27 cellular contexts compared by ENCODE assay signal in genomic region chr11:91230647-91231046, GRCh38.
DNase-seq lines count a peak whose midpoint lies in the region; ATAC-seq and TF ChIP-seq lines count a peak whose summit lies in the region.
"Had no signal": no experiment of that assay in that cellular context is flagged by ENCODE, and none has a peak within 500 bp of the region (broad histone marks: within the 10 kb centered on the region; RNA-seq: fewer than 3 reads in every experiment).

No MANE protein-coding gene starts in this region.

- H3K4me3 ChIP-seq in adrenal gland = no peak overlapping the region
- H3K4me3 ChIP-seq in CD8-positive, alpha-beta memory T cell (ENCODE audit: low read length) = no peak overlapping the region
- H3K4me3 ChIP-seq: BLaER1 treated with 17β-estradiol and CSF1 and Interleukin-3, amounts not matched to agents 10 nM and 100 nM; transverse colon had no signal

- H3K27me3 ChIP-seq in adrenal gland = no peaks in the 10 kb centered on the region
- H3K27me3 ChIP-seq in CD8-positive, alpha-beta memory T cell (ENCODE audit: insufficient read depth, low read length, poor library complexity, severe bottlenecking) = no peaks in the 10 kb centered on the region
- H3K27me3 ChIP-seq: BLaER1 treated with 17β-estradiol and CSF1 and Interleukin-3, amounts not matched to agents 10 nM and 100 nM; transverse colon had no signal

- H3K4me3 Mint-ChIP-seq in CD8-positive, alpha-beta memory T cell = no peak overlapping the region
- H3K4me3 Mint-ChIP-seq: activated CD8-positive, alpha-beta T cell treated with anti-CD3 and anti-CD28 coated beads for 36 hours; activated naive CD4-positive, alpha-beta T cell treated with anti-CD3 and anti-CD28 coated beads, Interleukin-2, amount 10 ng/mL, durations not matched to agents 7 days and 5 days; nephron had no signal

- no peak overlapping the region for H3K27ac Mint-ChIP-seq in CD8-positive, alpha-beta memory T cell
- H3K27ac Mint-ChIP-seq: activated CD8-positive, alpha-beta T cell treated with anti-CD3 and anti-CD28 coated beads for 36 hours; activated naive CD4-positive, alpha-beta T cell treated with anti-CD3 and anti-CD28 coated beads, Interleukin-2, amount 10 ng/mL, durations not matched to agents 7 days and 5 days had no signal

- H3K36me3 ChIP-seq in adrenal gland (replicated peaks in 1 of 2) = no peaks in the 10 kb centered on the region
- no peaks in the 10 kb centered on the region for H3K36me3 ChIP-seq in CD8-positive, alpha-beta memory T cell (ENCODE audit: insufficient read depth, low read length)
- H3K36me3 ChIP-seq: BLaER1 treated with 17β-estradiol and CSF1 and Interleukin-3, amounts not matched to agents 10 nM and 100 nM; transverse colon had no signal

- DNase-seq in NCI-H2107 treated with DMSO at 0.1 percent for 48 hours (lab: John Stamatoyannopoulos, UW; ENCODE audit: unreplicated experiment) = peak; percentile 10
- no peak for DNase-seq in NCI-H2107 (lab: John Stamatoyannopoulos, UW)
- peak; percentile 7 to 9 for DNase-seq in NCI-H187 (lab: John Stamatoyannopoulos, UW)
- DNase-seq in adrenal gland = no peak
- peak; percentile 24 for DNase-seq in left kidney (ENCODE audit: low read depth, low spot score)
- DNase-seq in GM19238 (ENCODE audit: insufficient read length, low spot score) = no peak
- DNase-seq in CD8-positive, alpha-beta memory T cell = no peak
- DNase-seq: activated CD8-positive, alpha-beta T cell treated with anti-CD3 and anti-CD28 coated beads for 36 hours; activated naive CD4-positive, alpha-beta T cell treated with anti-CD3 and anti-CD28 coated beads, Interleukin-2, amount 10 ng/mL, durations not matched to agents 7 days and 5 days; amniotic stem cell; COR-L47; DND-41; GF-D8; GOT3; Kasumi-1; mammary epithelial cell; NCI-H1417 treated with DMSO at 0.1 percent for 48 hours; NCI-H2171 treated with DMSO at 0.1 percent for 48 hours; NCI-H526 treated with DMSO at 0.1 percent for 48 hours; PC-3; stimulated activated CD4-positive, alpha-beta T cell treated with anti-CD3 and anti-CD28 coated beads, Interleukin-15, amount 100 ng/mL, for 24 hours; stimulated activated CD4-positive, alpha-beta T cell treated with anti-CD3 and anti-CD28 coated beads, Interleukin-4, amount 100 ng/mL, for 4 hours; transverse colon had no signal

- POLR2A ChIA-PET in CD8-positive, alpha-beta memory T cell (lab: Charles Lee) = no interaction called here

- no peaks in the 10 kb centered on the region for H3K36me3 Mint-ChIP-seq in CD8-positive, alpha-beta memory T cell
- H3K36me3 Mint-ChIP-seq: activated naive CD4-positive, alpha-beta T cell treated with anti-CD3 and anti-CD28 coated beads, Interleukin-2, amount 10 ng/mL, durations not matched to agents 7 days and 5 days had no signal

- peak overlapping the region in 3 of 5 donors; percentile 19 to 66 (median 28) for H3K27ac ChIP-seq in adrenal gland
- H3K27ac ChIP-seq in CD8-positive, alpha-beta memory T cell (ENCODE audit: low read depth, low read length) = no peak overlapping the region
- H3K27ac ChIP-seq: 22Rv1; BLaER1 treated with 17β-estradiol and CSF1 and Interleukin-3, amounts not matched to agents 10 nM and 100 nM; transverse colon had no signal

- no peak for TF ChIP-seq CTCF in adrenal gland (IDR thresholded peaks at IDR 0.05)

- H3K9me3 ChIP-seq in adrenal gland (replicated peaks in 1 of 3) = no peaks in the 10 kb centered on the region
- no peaks in the 10 kb centered on the region for H3K9me3 ChIP-seq in CD8-positive, alpha-beta memory T cell (ENCODE audit: low read length)
- H3K9me3 ChIP-seq: transverse colon had no signal

- no peaks in the 10 kb centered on the region for H3K27me3 Mint-ChIP-seq in CD8-positive, alpha-beta memory T cell
- H3K27me3 Mint-ChIP-seq: activated CD8-positive, alpha-beta T cell treated with anti-CD3 and anti-CD28 coated beads for 36 hours; activated naive CD4-positive, alpha-beta T cell treated with anti-CD3 and anti-CD28 coated beads, Interleukin-2, amount 10 ng/mL, durations not matched to agents 7 days and 5 days had no signal

- H3K9me3 Mint-ChIP-seq in CD8-positive, alpha-beta memory T cell = peaks cover 5 to 34% (median 9%) of the 10 kb centered on the region in 5 donors
- H3K9me3 Mint-ChIP-seq: activated CD8-positive, alpha-beta T cell treated with anti-CD3 and anti-CD28 coated beads for 36 hours had no signal

- no peak for ATAC-seq in GM21381 (IDR thresholded peaks at IDR 0.05; ENCODE audit: unreplicated experiment)
- ATAC-seq: activated CD8-positive, alpha-beta T cell treated with anti-CD3 and anti-CD28 coated beads for 36 hours; PC-3 had no signal

- H3K4me1 Mint-ChIP-seq in CD8-positive, alpha-beta memory T cell = no peaks in the 10 kb centered on the region
- H3K4me1 Mint-ChIP-seq: activated naive CD4-positive, alpha-beta T cell treated with anti-CD3 and anti-CD28 coated beads, Interleukin-2, amount 10 ng/mL, durations not matched to agents 7 days and 5 days had no signal

- TF ChIP-seq POLR2A in adrenal gland (IDR thresholded peaks at IDR 0.05) = no peak

- H3K4me1 ChIP-seq in adrenal gland (replicated peaks in 1 of 2) = peaks cover 0 to 12% of the 10 kb centered on the region in 2 donors
- H3K4me1 ChIP-seq in CD8-positive, alpha-beta memory T cell (ENCODE audit: insufficient read depth, low read length) = no peaks in the 10 kb centered on the region
- H3K4me1 ChIP-seq: BLaER1 treated with 17β-estradiol and CSF1 and Interleukin-3, amounts not matched to agents 10 nM and 100 nM; transverse colon had no signal

- CTCF ChIA-PET in CD8-positive, alpha-beta memory T cell (lab: Charles Lee) = no interaction called here

- intact Hi-C loops in adrenal gland (cut with DNase I) = no loop called here

Comparison
In these comparisons a context has a peak if more than half of its experiments do, and no peak if none do; other contexts are left out.
1. DNase-seq: peak in NCI-H2107 treated with DMSO at 0.1 percent for 48 hours (single experiment), NCI-H187 (2 of 2) and left kidney (single experiment); none in NCI-H2107 (single experiment), adrenal gland (0 of 7), GM19238 (single experiment) and CD8-positive, alpha-beta memory T cell (0 of 5).